ENCODE assay signal across 1 cellular context in genomic region chr1:231421616-231421970, GRCh38.
TF ChIP-seq lines count a peak whose summit lies in the region.

No MANE protein-coding gene starts in this region.

TF ChIP-seq in HEK293, 187 proteins besides CTCF, POLR2A, EP300 and RAD21 (continued from another document):
- TF ChIP-seq ZNF692 (tag by site-specific recombination; IDR thresholded peaks at IDR 0.05) (peak; percentile 98), ZSCAN5A (tag by site-specific recombination; IDR thresholded peaks at IDR 0.05) (no peak), MEIS1 (CRISPR knock-in tag; IDR thresholded peaks at IDR 0.05; ENCODE audit: borderline replicate concordance) (0 out of 2 replicates have a peak, but pooled peaks have one; percentile 47), ATF2 (tag by site-specific recombination; IDR thresholded peaks at IDR 0.05; ENCODE audit: low read depth) (no peak), ZNF555 (tag by site-specific recombination; conservative IDR thresholded peaks at IDR 0.05) (no peak), ZNF350 (tag by site-specific recombination; IDR thresholded peaks at IDR 0.05) (no peak), ZBTB26 (tag by site-specific recombination; optimal IDR thresholded peaks at IDR 0.05) (peak; percentile 75), ZNF10 (tag by site-specific recombination; IDR thresholded peaks at IDR 0.05) (peak; percentile 11; the same call in 1 of the 2 replicates), ZNF211 (tag by site-specific recombination; IDR thresholded peaks at IDR 0.05; ENCODE audit: low read depth) (no peak), ZNF398 (tag by site-specific recombination; IDR thresholded peaks at IDR 0.05) (0 out of 2 replicates have a peak, but pooled peaks have one; percentile 5), ZXDB (tag by site-specific recombination; IDR thresholded peaks at IDR 0.05) (no peak), ZNF660 (tag by site-specific recombination; IDR thresholded peaks at IDR 0.05) (0 out of 2 replicates have a peak, but pooled peaks have one; percentile 2), REPIN1 (tag by site-specific recombination; IDR thresholded peaks at IDR 0.05; ENCODE audit: low read depth) (no peak), ZNF521 (tag by site-specific recombination; IDR thresholded peaks at IDR 0.05) (no peak)
